ENCODE assay signal across 13 cellular contexts in the genomic region with DNA sequence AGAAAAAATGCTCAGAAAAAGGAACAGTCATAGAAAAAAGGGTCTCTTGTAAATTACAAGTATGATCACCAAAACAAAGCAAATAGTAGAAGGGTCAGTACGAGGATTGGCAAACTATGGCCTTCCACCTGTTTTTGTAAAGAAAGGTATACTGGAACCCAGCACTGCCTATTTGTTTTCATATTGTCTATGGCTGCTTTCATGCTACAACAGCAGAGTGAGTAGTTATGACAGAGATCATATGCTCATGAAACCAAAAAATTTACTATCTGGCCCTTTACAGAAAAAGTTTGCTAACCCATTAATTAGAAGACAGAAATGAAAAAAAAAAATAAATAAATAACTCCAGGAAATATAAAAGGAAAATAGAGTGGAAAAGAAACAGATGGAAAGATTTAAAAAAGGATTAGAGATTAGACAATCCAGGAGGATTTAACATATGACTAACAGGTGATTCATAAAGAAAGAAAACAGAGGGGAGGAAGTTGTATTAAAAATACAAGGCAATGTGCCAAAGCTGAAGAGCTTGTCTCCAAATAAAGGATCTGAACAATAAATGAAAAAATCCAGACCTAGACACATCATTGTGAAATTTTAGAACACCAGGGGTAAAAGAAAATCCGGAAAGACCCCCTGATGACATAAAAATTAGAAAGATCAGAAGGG.
DNase-seq lines count a peak whose midpoint lies in the region; ATAC-seq lines count a peak whose summit lies in the region.
"Had no signal": no experiment of that assay in that cellular context is flagged by ENCODE, and none has a peak within 500 bp of the region (broad histone marks: within the 10 kb centered on the region; RNA-seq: fewer than 3 reads in every experiment).

No MANE protein-coding gene starts in this region.

- ATAC-seq in GM19463 (IDR thresholded peaks at IDR 0.05; ENCODE audit: unreplicated experiment) (no peak), HG02610 (IDR thresholded peaks at IDR 0.05; ENCODE audit: unreplicated experiment) (no peak)
- ATAC-seq: HepG2 had no signal

- DNase-seq in 8988T, result peak; percentile 13
- DNase-seq in GM03348 (ENCODE audit: low spot score), result peak; percentile 53
- DNase-seq in NCI-H82 (lab: John Stamatoyannopoulos, UW), result peak; percentile 55
- peak; percentile 13 for DNase-seq in fibroblast of gingiva (ENCODE audit: low read depth)
- no peak for DNase-seq in NCI-H510A (lab: John Stamatoyannopoulos, UW)
- DNase-seq in mesenteric fat pad (ENCODE audit: low spot score), result no peak
- DNase-seq: activated CD4-positive, alpha-beta memory T cell treated with anti-CD3 and anti-CD28 coated beads for 36 hours; activated naive CD8-positive, alpha-beta T cell treated with anti-CD3 and anti-CD28 coated beads, Interleukin-2, amount 10 ng/mL, durations not matched to agents 7 days and 5 days; left ventricle myocardium inferior; transverse colon had no signal

Comparison
In these comparisons a context has a peak if more than half of its experiments do, and no peak if none do; other contexts are left out.
1. DNase-seq: peak in 8988T (single experiment), GM03348 (single experiment), NCI-H82 (single experiment) and fibroblast of gingiva (single experiment); none in NCI-H510A (single experiment) and mesenteric fat pad (single experiment).